In the genomic region with DNA sequence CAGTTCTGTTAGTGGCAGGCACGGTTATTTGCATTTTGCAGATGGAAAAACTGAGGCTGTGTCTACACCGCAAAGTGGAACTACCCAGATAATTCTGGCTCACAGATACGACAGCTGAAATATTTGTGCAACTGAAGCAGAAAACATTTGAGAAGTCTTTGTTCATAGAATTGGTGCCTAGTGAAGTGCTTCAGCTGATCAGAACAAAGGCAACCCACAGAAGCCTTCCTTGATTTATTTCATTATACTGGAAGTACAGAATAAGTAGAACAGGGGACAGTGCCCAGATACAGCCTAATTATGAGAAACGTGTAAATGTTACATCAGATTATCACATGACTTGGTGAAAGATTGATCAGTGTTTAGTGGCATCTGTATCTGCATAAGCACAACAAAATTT, we compare ENCODE assay signal across 28 cellular contexts.
"Had no signal": no experiment of that assay in that cellular context is flagged by ENCODE, and none has a peak within 500 bp of the region (broad histone marks: within the 10 kb centered on the region; RNA-seq: fewer than 3 reads in every experiment).

No MANE protein-coding gene starts in this region.

- H3K36me3 ChIP-seq: colonic mucosa, WERI-Rb-1 had no signal

- DNase-seq: activated B cell treated with CpG ODN at 0.5 μM for 24 hours; activated CD4-positive, alpha-beta memory T cell treated with anti-CD3 and anti-CD28 coated beads for 36 hours; activated CD4-positive, alpha-beta T cell treated with anti-CD3 and anti-CD28 coated beads for 48 hours; activated CD4-positive, alpha-beta T cell treated with anti-CD3 and anti-CD28 coated beads, Interleukin-2, amount 50 U/mL, for 1 hour; activated CD8-positive, alpha-beta memory T cell treated with anti-CD3 and anti-CD28 coated beads, Interleukin-2, amount 50 U/mL, for 48 hours; activated gamma-delta T cell; activated naive CD4-positive, alpha-beta T cell; activated naive CD4-positive, alpha-beta T cell treated with anti-CD3 and anti-CD28 coated beads, Interleukin-2, amount 10 ng/mL, durations not matched to agents 7 days and 5 days; activated naive CD8-positive, alpha-beta T cell treated with anti-CD3 and anti-CD28 coated beads, Interleukin-2, amount 10 ng/mL, durations not matched to agents 7 days and 5 days; activated T-cell treated with anti-CD3 and anti-CD28 coated beads for 4 hours; activated T-cell treated with anti-CD3 and anti-CD28 coated beads, Interleukin-2, amount 50 U/mL, for 24 hours; activated T-cell treated with anti-CD3 and anti-CD28 coated beads, Interleukin-2, amount 50 U/mL, for 72 hours; central memory CD4-positive, alpha-beta T cell; cerebellar nuclear complex; colonic mucosa; effector memory CD4-positive, alpha-beta T cell; endodermal cell; foreskin fibroblast; T-helper 1 cell; T-helper 17 cell; T1000; WERI-Rb-1 had no signal

- H3K27ac ChIP-seq: ascending aorta, breast epithelium, cardiac muscle cell, colonic mucosa, WERI-Rb-1 had no signal

- H3K27me3 ChIP-seq: ascending aorta, breast epithelium, cardiac muscle cell, colonic mucosa had no signal

- H3K4me1 ChIP-seq: breast epithelium, colonic mucosa had no signal

- ATAC-seq: activated CD4-positive, CD25-positive, alpha-beta regulatory T cell treated with anti-CD3 and anti-CD28 coated beads, Interleukin-2, amount 50 U/mL, for 24 hours; activated naive CD4-positive, alpha-beta T cell treated with anti-CD3 and anti-CD28 coated beads, Interleukin-2, amount 50 U/mL, for 72 hours; activated T-cell treated with anti-CD3 and anti-CD28 coated beads, Interleukin-2, amount 50 U/mL, for 72 hours; esophagus mucosa; T-helper 17 cell had no signal

- H3K4me3 ChIP-seq: ascending aorta, breast epithelium, cardiac muscle cell, colonic mucosa had no signal

- H3K9me3 ChIP-seq: ascending aorta, breast epithelium, colonic mucosa had no signal
